ENCODE assay signal across 8 cellular contexts in the genomic region with DNA sequence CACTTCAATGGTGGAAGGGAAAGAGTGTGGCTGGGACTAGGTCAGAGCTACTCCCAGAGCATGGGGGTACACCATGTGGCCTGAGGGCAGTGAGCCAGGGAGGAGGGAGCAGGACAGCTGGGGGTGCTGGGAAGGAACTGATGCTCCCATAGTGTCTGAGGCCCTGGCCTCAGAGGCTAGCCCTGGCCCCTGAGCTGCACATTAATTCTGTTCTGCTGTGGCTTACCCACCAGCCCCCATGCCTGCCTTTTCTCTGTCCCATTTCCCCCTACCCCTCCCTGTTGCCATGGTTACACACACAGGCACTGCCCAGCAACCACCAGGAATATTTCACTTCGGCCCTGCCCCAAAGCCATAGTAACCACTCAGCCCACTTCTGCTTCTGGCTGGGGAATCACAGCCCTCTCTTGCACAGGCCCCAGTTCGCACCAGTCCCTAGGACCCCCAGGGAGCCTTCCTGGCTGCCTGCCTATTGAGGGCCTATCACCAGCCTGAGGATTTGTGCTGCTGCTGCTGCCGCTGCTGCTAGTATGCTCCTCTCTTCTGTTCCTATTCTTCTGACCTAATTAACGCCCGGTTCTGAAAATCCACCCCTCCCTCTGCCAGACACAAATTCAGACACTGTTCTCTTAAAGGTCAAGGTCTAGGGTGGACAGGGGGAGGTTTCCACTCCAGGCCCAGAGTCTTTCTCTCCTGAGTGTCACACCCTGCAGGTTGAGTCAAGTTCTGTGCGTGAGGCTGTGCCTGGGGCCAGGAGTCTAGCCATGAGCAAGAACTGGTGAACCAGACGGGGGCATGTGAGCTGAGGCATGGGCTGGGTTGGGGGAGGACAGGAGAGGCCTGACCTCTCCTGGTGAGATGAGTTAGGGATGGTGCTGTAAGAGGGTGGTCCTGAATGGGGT.
A peak's percentile ranks its signal among the peaks of the same experiment; 100 is the strongest.
DNase-seq lines count a peak whose midpoint lies in the region; ATAC-seq and TF ChIP-seq lines count a peak whose summit lies in the region.

No MANE protein-coding gene starts in this region.

- H3K36me3 Mint-ChIP-seq in effector memory CD8-positive, alpha-beta T cell (ENCODE audit: insufficient read depth) = peaks cover 23% of the 10 kb centered on the region
- H3K36me3 Mint-ChIP-seq in nephron progenitor cell (ENCODE audit: low read depth) = no peaks in the 10 kb centered on the region

- ATAC-seq in effector memory CD8-positive, alpha-beta T cell (replicated peaks) = no peak
- ATAC-seq in GM18867 (IDR thresholded peaks at IDR 0.05; ENCODE audit: unreplicated experiment) = no peak

- H3K27me3 Mint-ChIP-seq in effector memory CD8-positive, alpha-beta T cell = no peaks in the 10 kb centered on the region
- H3K27me3 Mint-ChIP-seq in nephron progenitor cell (ENCODE audit: low read depth, poor library complexity) = peaks cover 15% of the 10 kb centered on the region

- H3K9me3 Mint-ChIP-seq in effector memory CD8-positive, alpha-beta T cell = no peaks in the 10 kb centered on the region
- H3K9me3 Mint-ChIP-seq in nephron progenitor cell = no peaks in the 10 kb centered on the region

- DNase-seq in DMS79 (lab: John Stamatoyannopoulos, UW) (peak; percentile 52), NCI-H524 treated with DMSO at 0.1 percent for 48 hours (lab: John Stamatoyannopoulos, UW) (peak; percentile 77), nephron progenitor cell (peak; percentile 50), GM19240 (ENCODE audit: insufficient read length, low spot score) (no peak), NK-92 (lab: John Stamatoyannopoulos, UW; ENCODE audit: unreplicated experiment) (no peak), NCI-H2029 (lab: John Stamatoyannopoulos, UW) (no peak)
- DNase-seq in effector memory CD8-positive, alpha-beta T cell = no peak

- H3K27ac Mint-ChIP-seq in effector memory CD8-positive, alpha-beta T cell = peak overlapping the region; percentile 36 to 78
- peak overlapping the region; percentile 81 for H3K27ac Mint-ChIP-seq in nephron progenitor cell

- no peak for TF ChIP-seq CTCF in nephron progenitor cell (IDR thresholded peaks at IDR 0.05)

- H3K4me3 Mint-ChIP-seq in effector memory CD8-positive, alpha-beta T cell = no peak overlapping the region
- H3K4me3 Mint-ChIP-seq in nephron progenitor cell = no peak overlapping the region

- peaks cover 0 to 10% of the 10 kb centered on the region in 2 donors for H3K4me1 Mint-ChIP-seq in effector memory CD8-positive, alpha-beta T cell (ENCODE audit: low read depth in 2 of 2)
- H3K4me1 Mint-ChIP-seq in nephron progenitor cell = peaks cover 55% of the 10 kb centered on the region

Comparison
In these comparisons a context has a peak if more than half of its experiments do, and no peak if none do; other contexts are left out.
1. DNase-seq: peak in DMS79 (single experiment), NCI-H524 treated with DMSO at 0.1 percent for 48 hours (single experiment) and nephron progenitor cell (single experiment); none in effector memory CD8-positive, alpha-beta T cell (0 of 3), GM19240 (single experiment), NK-92 (single experiment) and NCI-H2029 (single experiment).